ENCODE assay signal across 9 cellular contexts in genomic region chr11:100711984-100712383, GRCh38.
"Had no signal": no experiment of that assay in that cellular context is flagged by ENCODE, and none has a peak within 500 bp of the region (broad histone marks: within the 10 kb centered on the region; RNA-seq: fewer than 3 reads in every experiment).

No MANE protein-coding gene starts in this region.

- H3K9ac ChIP-seq: GM23248 had no signal

- H3K4me3 Mint-ChIP-seq: H9, HFFc6 had no signal

- H2AFZ ChIP-seq: GM23248 had no signal

- H3K27ac ChIP-seq: GM23248 had no signal

- DNase-seq: GM23248, GOT3, H7, H9, HCEC 1CT, HFFc6 had no signal

- FAIRE-seq: H54 had no signal

- H3K36me3 ChIP-seq: HAP-1 had no signal

- H3K27ac Mint-ChIP-seq: HFFc6 had no signal

- ATAC-seq: HCT116 had no signal

- H3K4me1 ChIP-seq: HAP-1 had no signal

- H3K4me3 ChIP-seq: GM23248, HAP-1 had no signal

- H3K9me3 ChIP-seq: HAP-1 had no signal

- H3K9me3 Mint-ChIP-seq: H9, HFFc6 had no signal
